25 cellular contexts compared by ENCODE assay signal in the genomic region with DNA sequence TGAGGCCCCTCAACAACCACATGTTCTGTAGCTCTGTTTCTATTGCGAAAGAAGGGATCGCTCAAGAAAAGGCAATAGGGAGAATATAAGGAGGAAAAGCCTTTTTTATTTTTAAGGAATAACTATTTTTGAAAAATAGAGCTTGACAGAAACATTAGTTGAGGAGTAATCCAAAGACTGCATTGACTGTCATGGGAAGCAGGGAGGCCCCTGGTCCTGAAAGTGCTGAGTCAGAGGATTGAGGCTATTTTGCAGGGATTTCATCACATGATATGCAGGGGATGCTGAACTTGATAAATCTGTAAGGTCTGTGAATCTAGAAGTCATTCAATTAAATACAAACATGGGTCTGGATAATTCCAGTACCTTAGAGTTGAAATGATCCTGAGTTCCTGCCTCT.
"Had no signal": no experiment of that assay in that cellular context is flagged by ENCODE, and none has a peak within 500 bp of the region (broad histone marks: within the 10 kb centered on the region; RNA-seq: fewer than 3 reads in every experiment).

No MANE protein-coding gene starts in this region.

- DNase-seq: activated CD4-positive, alpha-beta memory T cell treated with anti-CD3 and anti-CD28 coated beads, Interleukin-2, amount 10 ng/mL, durations not matched to agents 7 days and 5 days; activated CD4-positive, alpha-beta T cell treated with anti-CD3 and anti-CD28 coated beads, Interleukin-2, amount 10 ng/mL, durations not matched to agents 7 days and 5 days; activated CD4-positive, CD25-positive, alpha-beta regulatory T cell; activated gamma-delta T cell treated with Interleukin-2 at 50 U/mL for 16 hours; activated naive CD4-positive, alpha-beta T cell treated with anti-CD3 and anti-CD28 coated beads, Interleukin-2, amount 50 U/mL, for 16 hours; activated naive CD8-positive, alpha-beta T cell treated with anti-CD3 and anti-CD28 coated beads, Interleukin-2, amount 10 ng/mL, durations not matched to agents 7 days and 5 days; activated T-cell treated with anti-CD3 and anti-CD28 coated beads for 4 hours; activated T-cell treated with anti-CD3 and anti-CD28 coated beads, Interleukin-2, amount 50 U/mL, for 48 hours; amniotic stem cell; body of pancreas; MG63; NCI-H1105 treated with DMSO at 0.1 percent for 48 hours; NCI-H1436 treated with DMSO at 0.1 percent for 48 hours; NCI-H187; NCI-H2081; NCI-H510A treated with DMSO at 0.1 percent for 48 hours; NCI-H69; PC-9; SHP77 treated with DMSO at 0.1 percent for 48 hours; T-helper 9 cell had no signal

- H2AFZ ChIP-seq: PC-9 had no signal

- H3K4me3 ChIP-seq: ascending aorta, body of pancreas, MG63, PC-9 had no signal

- H3K36me3 Mint-ChIP-seq: activated naive CD8-positive, alpha-beta T cell treated with anti-CD3 and anti-CD28 coated beads, Interleukin-2, amount 10 ng/mL, durations not matched to agents 7 days and 5 days had no signal

- H3K27me3 Mint-ChIP-seq: activated CD4-positive, alpha-beta T cell treated with anti-CD3 and anti-CD28 coated beads, Interleukin-2, amount 10 ng/mL, durations not matched to agents 7 days and 5 days; activated T-helper 17 cell treated with anti-CD3 and anti-CD28 coated beads, Interleukin-2, amount 50 U/mL, for 72 hours had no signal

- H3K9me3 Mint-ChIP-seq: activated CD4-positive, alpha-beta T cell treated with anti-CD3 and anti-CD28 coated beads, Interleukin-2, amount 10 ng/mL, durations not matched to agents 7 days and 5 days; activated naive CD8-positive, alpha-beta T cell treated with anti-CD3 and anti-CD28 coated beads, Interleukin-2, amount 10 ng/mL, durations not matched to agents 7 days and 5 days; activated T-helper 17 cell treated with anti-CD3 and anti-CD28 coated beads, Interleukin-2, amount 50 U/mL, for 72 hours; central memory CD8-positive, alpha-beta T cell; T-helper 1 cell treated with Interleukin-12 subunit alpha and Interleukin-12 subunit beta and Interleukin-4 antibody, amounts not matched to agents 30 μg/mL and 1 μg/mL, for 36 hours had no signal

- ATAC-seq: activated T-helper 17 cell treated with anti-CD3 and anti-CD28 coated beads, Interleukin-2, amount 50 U/mL, for 72 hours; body of pancreas had no signal

- H3K36me3 ChIP-seq: ascending aorta, MG63 had no signal

- H3K27ac Mint-ChIP-seq: activated CD4-positive, alpha-beta memory T cell treated with anti-CD3 and anti-CD28 coated beads, Interleukin-2, amount 10 ng/mL, durations not matched to agents 7 days and 5 days; activated CD4-positive, alpha-beta T cell treated with anti-CD3 and anti-CD28 coated beads, Interleukin-2, amount 10 ng/mL, durations not matched to agents 7 days and 5 days; activated naive CD8-positive, alpha-beta T cell treated with anti-CD3 and anti-CD28 coated beads, Interleukin-2, amount 10 ng/mL, durations not matched to agents 7 days and 5 days; activated T-helper 17 cell treated with anti-CD3 and anti-CD28 coated beads, Interleukin-2, amount 50 U/mL, for 72 hours; T-helper 1 cell treated with Interleukin-12 subunit alpha and Interleukin-12 subunit beta and Interleukin-4 antibody, amounts not matched to agents 30 μg/mL and 1 μg/mL, for 36 hours had no signal

- H3K4me1 Mint-ChIP-seq: activated CD4-positive, alpha-beta T cell treated with anti-CD3 and anti-CD28 coated beads, Interleukin-2, amount 10 ng/mL, durations not matched to agents 7 days and 5 days; activated naive CD8-positive, alpha-beta T cell treated with anti-CD3 and anti-CD28 coated beads, Interleukin-2, amount 10 ng/mL, durations not matched to agents 7 days and 5 days; activated T-helper 17 cell treated with anti-CD3 and anti-CD28 coated beads, Interleukin-2, amount 50 U/mL, for 72 hours; central memory CD8-positive, alpha-beta T cell had no signal

- H3K4me3 Mint-ChIP-seq: activated CD4-positive, alpha-beta memory T cell treated with anti-CD3 and anti-CD28 coated beads, Interleukin-2, amount 10 ng/mL, durations not matched to agents 7 days and 5 days; activated CD4-positive, alpha-beta T cell treated with anti-CD3 and anti-CD28 coated beads, Interleukin-2, amount 10 ng/mL, durations not matched to agents 7 days and 5 days; activated naive CD8-positive, alpha-beta T cell treated with anti-CD3 and anti-CD28 coated beads, Interleukin-2, amount 10 ng/mL, durations not matched to agents 7 days and 5 days; activated T-helper 17 cell treated with anti-CD3 and anti-CD28 coated beads, Interleukin-2, amount 50 U/mL, for 72 hours; central memory CD8-positive, alpha-beta T cell; T-helper 1 cell treated with Interleukin-12 subunit alpha and Interleukin-12 subunit beta and Interleukin-4 antibody, amounts not matched to agents 30 μg/mL and 1 μg/mL, for 36 hours had no signal

- H3K27ac ChIP-seq: ascending aorta, body of pancreas, PC-9, VCaP had no signal

- H3K9me3 ChIP-seq: ascending aorta, body of pancreas, MG63 had no signal

- H3K4me2 ChIP-seq: PC-9 had no signal

- H3K4me1 ChIP-seq: ascending aorta, body of pancreas had no signal

- H3K27me3 ChIP-seq: ascending aorta, body of pancreas, MG63 had no signal
